Comparison of ENCODE assay signal across 8 cellular contexts in the genomic region with DNA sequence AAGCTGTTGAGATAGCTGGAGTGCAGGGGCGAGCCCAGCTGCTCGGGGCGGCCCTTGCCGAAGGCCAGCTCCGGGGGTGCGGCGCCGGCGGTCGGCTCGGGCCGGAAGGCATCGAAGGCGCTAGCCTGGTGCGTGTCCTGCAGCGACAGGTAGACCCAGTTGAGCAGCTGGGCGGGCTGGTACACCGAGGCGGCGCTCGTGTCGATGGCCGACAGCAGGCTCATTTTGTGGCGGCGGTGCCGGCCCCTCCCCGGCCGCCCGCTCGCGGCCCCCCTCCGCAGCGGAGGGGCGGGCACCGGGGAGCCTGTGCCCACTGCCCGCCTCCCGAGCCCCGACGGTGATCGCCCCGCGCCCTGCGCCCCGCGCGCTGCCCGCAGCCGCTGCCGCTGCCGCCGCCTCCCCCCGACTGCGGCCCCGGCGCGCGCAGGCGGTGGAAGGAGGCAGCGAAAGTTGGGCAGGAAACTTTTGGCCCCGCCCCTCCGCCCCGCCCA. TPM values are rescaled to one million over a fixed set of nuclear protein-coding genes. Genes with fewer than 3 reads are reported as not detected.
DNase-seq lines count a peak whose midpoint lies in the region; ATAC-seq and TF ChIP-seq lines count a peak whose summit lies in the region.

Gene ZCCHC24, minus strand, starts transcription at position 408 of the 491 bp plus-strand sequence. Its CDS starts 184 bp downstream, at position 224.

- H3K9me3 ChIP-seq in neural progenitor cell (ENCODE audit: low read depth): no peaks in the 10 kb centered on the region

- H3K4me2 ChIP-seq in neural progenitor cell: peak within 1 kb of the TSS; percentile 98

- peak within 1 kb of the TSS; percentile 86 for H3K4me3 Mint-ChIP-seq in activated CD4-positive, alpha-beta T cell treated with anti-CD3 and anti-CD28 coated beads, Interleukin-2, amount 10 ng/mL, durations not matched to agents 24 days and 14 days
- peak within 1 kb of the TSS; percentile 92 for H3K4me3 Mint-ChIP-seq in neural progenitor cell

- peaks cover 16% of the 10 kb centered on the region for H3F3A ChIP-seq in neural progenitor cell (ENCODE audit: low read depth)

- H3K27ac ChIP-seq in neural progenitor cell: no peak within 1 kb of the TSS

- H3K79me2 ChIP-seq in neural progenitor cell (ENCODE audit: low read depth): peaks cover 5% of the 10 kb centered on the region

- H3K4me3 ChIP-seq in fibroblast of villous mesenchyme (ENCODE audit: low read depth, low read length): peak within 1 kb of the TSS; percentile 79
- peak within 1 kb of the TSS; percentile 86 for H3K4me3 ChIP-seq in neural progenitor cell

- peaks cover 35% of the 10 kb centered on the region for H3K27me3 ChIP-seq in neural progenitor cell

- intact Hi-C loops in activated CD4-positive, alpha-beta T cell treated with anti-CD3 and anti-CD28 coated beads, Interleukin-2, amount 10 ng/mL, durations not matched to agents 24 days and 14 days (cut with micrococcal nuclease): loop anchor here (1.0 to 10.0 kb wide), 4 partner anchors 11 to 470 kb away; partner anchors contain the start of gene PPIF

- peaks cover 14% of the 10 kb centered on the region for H4K20me1 ChIP-seq in neural progenitor cell (ENCODE audit: low read depth)

- peaks cover 22% of the 10 kb centered on the region for H3K4me1 Mint-ChIP-seq in activated CD4-positive, alpha-beta T cell treated with anti-CD3 and anti-CD28 coated beads, Interleukin-2, amount 10 ng/mL, durations not matched to agents 24 days and 14 days
- H3K4me1 Mint-ChIP-seq in neural progenitor cell: peaks cover 40% of the 10 kb centered on the region

- peak within 1 kb of the TSS; percentile 66 for H3K27ac Mint-ChIP-seq in activated CD4-positive, alpha-beta T cell treated with anti-CD3 and anti-CD28 coated beads, Interleukin-2, amount 10 ng/mL, durations not matched to agents 24 days and 14 days
- H3K27ac Mint-ChIP-seq in neural progenitor cell: no peak within 1 kb of the TSS

- DNase-seq in GM10248 (ENCODE audit: extremely low spot score) (peak; percentile 57), fibroblast of villous mesenchyme (ENCODE audit: low read depth) (no peak), neural progenitor cell (ENCODE audit: low spot score) (no peak), NCI-H1092 (lab: John Stamatoyannopoulos, UW) (no peak), NCI-H2107 treated with DMSO at 0.1 percent for 48 hours (lab: John Stamatoyannopoulos, UW; ENCODE audit: unreplicated experiment) (no peak)
- DNase-seq in activated CD4-positive, alpha-beta T cell treated with anti-CD3 and anti-CD28 coated beads, Interleukin-2, amount 10 ng/mL, durations not matched to agents 24 days and 14 days: no peak

- no peaks in the 10 kb centered on the region for H3K36me3 ChIP-seq in neural progenitor cell

- POLR2A ChIA-PET in GM10248 (lab: Yijun Ruan, JAX): no interaction called here

- H3K9me3 Mint-ChIP-seq in activated CD4-positive, alpha-beta T cell treated with anti-CD3 and anti-CD28 coated beads, Interleukin-2, amount 10 ng/mL, durations not matched to agents 24 days and 14 days: no peaks in the 10 kb centered on the region
- H3K9me3 Mint-ChIP-seq in neural progenitor cell: no peaks in the 10 kb centered on the region

- H3K4me1 ChIP-seq in neural progenitor cell: peaks cover 27% of the 10 kb centered on the region

- H3K9ac ChIP-seq in neural progenitor cell: no peak within 1 kb of the TSS

- TF ChIP-seq CTCF in GM10248 (IDR thresholded peaks at IDR 0.05; ENCODE audit: control extremely low read depth, extremely low read depth, low read depth, missing control alignments): no peak
- no peak for TF ChIP-seq CTCF in fibroblast of villous mesenchyme (IDR thresholded peaks at IDR 0.05; ENCODE audit: insufficient read depth, low read depth, low read length)
- TF ChIP-seq CTCF in neural progenitor cell (IDR thresholded peaks at IDR 0.05): no peak

- H3K27me3 Mint-ChIP-seq in activated CD4-positive, alpha-beta T cell treated with anti-CD3 and anti-CD28 coated beads, Interleukin-2, amount 10 ng/mL, durations not matched to agents 24 days and 14 days: peaks cover 45% of the 10 kb centered on the region
- peaks cover 18% of the 10 kb centered on the region for H3K27me3 Mint-ChIP-seq in neural progenitor cell (ENCODE audit: insufficient read depth, low read depth)

- H2AFZ ChIP-seq in neural progenitor cell (replicated peaks): peak within 1 kb of the TSS; percentile 92

- CTCF ChIA-PET in GM10248 (lab: Yijun Ruan, JAX): interaction anchor here (0.8 to 1.1 kb wide), 4 partner anchors 10 to 23 kb away, joined by 3 to 4 read pairs (median 3); no protein-coding TSS in a partner anchor

- ATAC-seq in GM19467 (IDR thresholded peaks at IDR 0.05; ENCODE audit: unreplicated experiment) (peak; percentile 39), HG03460 (IDR thresholded peaks at IDR 0.05; ENCODE audit: unreplicated experiment) (peak; percentile 37)

- H3K36me3 Mint-ChIP-seq in activated CD4-positive, alpha-beta T cell treated with anti-CD3 and anti-CD28 coated beads, Interleukin-2, amount 10 ng/mL, durations not matched to agents 24 days and 14 days (ENCODE audit: low read depth): peaks cover 2% of the 10 kb centered on the region
- H3K36me3 Mint-ChIP-seq in neural progenitor cell: peaks cover 3% of the 10 kb centered on the region

RNA-seq across cellular contexts. Expression of gene ZCCHC24, which starts in this region (rescaled TPM):
- 0.66 and 1.4 TPM in 2 replicates for total RNA-seq in activated CD4-positive, alpha-beta T cell treated with anti-CD3 and anti-CD28 coated beads, Interleukin-2, amount 10 ng/mL, durations not matched to agents 24 days and 14 days
- total RNA-seq in fibroblast of villous mesenchyme (28.7 and 36.7 TPM in 2 replicates), neural progenitor cell (ENCODE audit: low replicate concordance) (5.9 and 10.7 TPM in 2 replicates)
